Comparison of ENCODE assay signal across 8 cellular contexts in the genomic region with DNA sequence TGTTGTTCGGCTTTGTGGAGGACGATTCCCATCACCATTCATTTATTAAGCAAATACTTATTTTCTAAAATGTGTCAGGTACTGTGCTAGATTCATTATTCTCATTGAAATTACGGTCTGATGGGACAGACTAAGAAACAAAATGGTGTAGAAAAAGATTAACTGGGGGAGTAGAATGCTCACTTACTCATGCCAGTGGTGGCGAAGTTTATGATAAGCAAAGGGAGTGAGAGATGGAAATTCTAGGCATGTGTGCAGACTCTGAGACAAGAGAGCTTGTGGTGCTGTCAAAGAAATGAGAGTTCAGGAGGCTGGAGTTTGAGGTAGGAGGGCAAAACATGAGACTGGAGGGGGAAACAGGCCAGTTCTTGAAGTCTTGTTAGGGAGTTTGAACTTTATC. TPM values are rescaled to one million over a fixed set of nuclear protein-coding genes. Genes with fewer than 3 reads are reported as not detected.
DNase-seq lines count a peak whose midpoint lies in the region; ATAC-seq and TF ChIP-seq lines count a peak whose summit lies in the region.

No MANE protein-coding gene starts in this region.

- peak overlapping the region; percentile 63 for H3K4me3 ChIP-seq in suprapubic skin

- no peaks in the 10 kb centered on the region for H3K9me3 Mint-ChIP-seq in activated CD4-positive, alpha-beta T cell treated with anti-CD3 and anti-CD28 coated beads for 36 hours (ENCODE audit: low read depth)
- H3K9me3 Mint-ChIP-seq in activated T-helper 2 cell treated with anti-CD3 and anti-CD28 coated beads, Interferon-gamma antibody, Interleukin-2, Interleukin-4, amounts not matched to agents 10 μg/mL and 5 μg/mL and 100 μg/mL, durations not matched to agents 14 hours and 24 hours and 36 hours = no peaks in the 10 kb centered on the region

- H3K27ac Mint-ChIP-seq in activated CD4-positive, alpha-beta T cell treated with anti-CD3 and anti-CD28 coated beads for 36 hours = peak overlapping the region; percentile 80
- peak overlapping the region; percentile 47 for H3K27ac Mint-ChIP-seq in activated T-helper 2 cell treated with anti-CD3 and anti-CD28 coated beads, Interferon-gamma antibody, Interleukin-2, Interleukin-4, amounts not matched to agents 10 μg/mL and 5 μg/mL and 100 μg/mL, durations not matched to agents 14 hours and 24 hours and 36 hours

- CTCF ChIA-PET in activated CD4-positive, alpha-beta T cell treated with anti-CD3 and anti-CD28 coated beads for 36 hours (lab: Charles Lee) = no interaction called here
- CTCF ChIA-PET in HEK293T (lab: Yijun Ruan, JAX) = no interaction called here

- H3K9me3 ChIP-seq in suprapubic skin = no peaks in the 10 kb centered on the region

- H3K4me1 Mint-ChIP-seq in activated CD4-positive, alpha-beta T cell treated with anti-CD3 and anti-CD28 coated beads for 36 hours = peaks cover 41% of the 10 kb centered on the region
- peaks cover 38% of the 10 kb centered on the region for H3K4me1 Mint-ChIP-seq in activated T-helper 2 cell treated with anti-CD3 and anti-CD28 coated beads, Interferon-gamma antibody, Interleukin-2, Interleukin-4, amounts not matched to agents 10 μg/mL and 5 μg/mL and 100 μg/mL, durations not matched to agents 14 hours and 24 hours and 36 hours (ENCODE audit: low read depth)

- H3K27me3 ChIP-seq in suprapubic skin = no peaks in the 10 kb centered on the region

- H3K36me3 Mint-ChIP-seq in activated CD4-positive, alpha-beta T cell treated with anti-CD3 and anti-CD28 coated beads for 36 hours (ENCODE audit: low read depth) = peaks cover 37% of the 10 kb centered on the region
- H3K36me3 Mint-ChIP-seq in activated T-helper 2 cell treated with anti-CD3 and anti-CD28 coated beads, Interferon-gamma antibody, Interleukin-2, Interleukin-4, amounts not matched to agents 10 μg/mL and 5 μg/mL and 100 μg/mL, durations not matched to agents 14 hours and 24 hours and 36 hours (ENCODE audit: low read depth) = peaks cover 41% of the 10 kb centered on the region

- TF ChIP-seq POLR2A in suprapubic skin (IDR thresholded peaks at IDR 0.05) = no peak

- WGBS in suprapubic skin = 40% methylated on average over 4 of the region's 4 CpGs

- no peak for ATAC-seq in activated CD4-positive, alpha-beta T cell treated with anti-CD3 and anti-CD28 coated beads for 36 hours
- no peak for ATAC-seq in GM19452 (IDR thresholded peaks at IDR 0.05; ENCODE audit: unreplicated experiment)

- H3K27me3 Mint-ChIP-seq in activated CD4-positive, alpha-beta T cell treated with anti-CD3 and anti-CD28 coated beads for 36 hours = peaks cover 2% of the 10 kb centered on the region
- peaks cover 21% of the 10 kb centered on the region for H3K27me3 Mint-ChIP-seq in activated T-helper 2 cell treated with anti-CD3 and anti-CD28 coated beads, Interferon-gamma antibody, Interleukin-2, Interleukin-4, amounts not matched to agents 10 μg/mL and 5 μg/mL and 100 μg/mL, durations not matched to agents 14 hours and 24 hours and 36 hours (ENCODE audit: low read depth)

- peaks cover 26% of the 10 kb centered on the region for H3K36me3 ChIP-seq in suprapubic skin

- H3K27ac ChIP-seq in suprapubic skin = no peak overlapping the region

- H3K4me1 ChIP-seq in suprapubic skin = peaks cover 12% of the 10 kb centered on the region

- peak overlapping the region; percentile 85 for H3K4me3 Mint-ChIP-seq in activated CD4-positive, alpha-beta T cell treated with anti-CD3 and anti-CD28 coated beads for 36 hours
- peak overlapping the region; percentile 88 for H3K4me3 Mint-ChIP-seq in activated T-helper 2 cell treated with anti-CD3 and anti-CD28 coated beads, Interferon-gamma antibody, Interleukin-2, Interleukin-4, amounts not matched to agents 10 μg/mL and 5 μg/mL and 100 μg/mL, durations not matched to agents 14 hours and 24 hours and 36 hours (ENCODE audit: low read depth)

- intact Hi-C loops in activated CD4-positive, alpha-beta T cell treated with anti-CD3 and anti-CD28 coated beads for 36 hours (cut with DNase I, micrococcal nuclease) = loop anchor here (1.0 to 10.0 kb wide), 10 partner anchors 20 to 1229 kb away; a partner anchor contains a TSS
- intact Hi-C loops in activated T-helper 2 cell treated with anti-CD3 and anti-CD28 coated beads, Interferon-gamma antibody, Interleukin-2, Interleukin-4, amounts not matched to agents 10 μg/mL and 5 μg/mL and 100 μg/mL, durations not matched to agents 14 hours and 24 hours and 36 hours (cut with micrococcal nuclease) = loop anchor here (1.0 kb wide), 2 partner anchors 20 to 133 kb away; a partner anchor contains a TSS
- intact Hi-C loops in posterior cingulate gyrus (cut with DNase I) = loop anchor here (1.0 to 5.0 kb wide), 2 partner anchors 19 to 134 kb away; a partner anchor contains a TSS

- DNase-seq in activated CD4-positive, alpha-beta T cell treated with anti-CD3 and anti-CD28 coated beads for 36 hours = no peak
- no peak for DNase-seq in activated CD4-positive, alpha-beta T cell treated with anti-CD3 and anti-CD28 coated beads, Interleukin-2, amount 50 U/mL, for 4 hours
- DNase-seq in activated T-helper 2 cell treated with anti-CD3 and anti-CD28 coated beads, Interferon-gamma antibody, Interleukin-2, Interleukin-4, amounts not matched to agents 10 μg/mL and 5 μg/mL and 100 μg/mL, durations not matched to agents 14 hours and 24 hours and 36 hours (ENCODE audit: low spot score) = no peak
- DNase-seq in kidney tubule cell (ENCODE audit: low spot score) (peak; percentile 6), suprapubic skin (ENCODE audit: low spot score in 2 of 2) (no peak), HEK293T (ENCODE audit: extremely low spot score) (no peak), posterior cingulate gyrus (no peak)

- TF ChIP-seq EP300 in suprapubic skin (IDR thresholded peaks at IDR 0.05) = no peak

- POLR2A ChIA-PET in activated CD4-positive, alpha-beta T cell treated with anti-CD3 and anti-CD28 coated beads for 36 hours (lab: Charles Lee) = interaction anchor here (0.7 kb wide), 1 partner anchor 597 kb away, joined by 3 read pairs; no protein-coding TSS in a partner anchor
- POLR2A ChIA-PET in HEK293T (lab: Yijun Ruan, JAX) = no interaction called here

- TF ChIP-seq CTCF in suprapubic skin (IDR thresholded peaks at IDR 0.05) = no peak

TF ChIP-seq in HEK293T, 16 proteins besides CTCF, POLR2A, EP300 and RAD21:
- TF ChIP-seq SUZ12 (IDR thresholded peaks at IDR 0.05) = no peak
- no peak for TF ChIP-seq ELF4 (IDR thresholded peaks at IDR 0.05)
- TF ChIP-seq CTBP1 (IDR thresholded peaks at IDR 0.05; ENCODE audit: borderline replicate concordance) = no peak
- no peak for TF ChIP-seq SP1 (IDR thresholded peaks at IDR 0.05)
- no peak for TF ChIP-seq ARNT (IDR thresholded peaks at IDR 0.05)
- TF ChIP-seq ZNF384 (IDR thresholded peaks at IDR 0.05) = no peak
- TF ChIP-seq, protein P1, sequence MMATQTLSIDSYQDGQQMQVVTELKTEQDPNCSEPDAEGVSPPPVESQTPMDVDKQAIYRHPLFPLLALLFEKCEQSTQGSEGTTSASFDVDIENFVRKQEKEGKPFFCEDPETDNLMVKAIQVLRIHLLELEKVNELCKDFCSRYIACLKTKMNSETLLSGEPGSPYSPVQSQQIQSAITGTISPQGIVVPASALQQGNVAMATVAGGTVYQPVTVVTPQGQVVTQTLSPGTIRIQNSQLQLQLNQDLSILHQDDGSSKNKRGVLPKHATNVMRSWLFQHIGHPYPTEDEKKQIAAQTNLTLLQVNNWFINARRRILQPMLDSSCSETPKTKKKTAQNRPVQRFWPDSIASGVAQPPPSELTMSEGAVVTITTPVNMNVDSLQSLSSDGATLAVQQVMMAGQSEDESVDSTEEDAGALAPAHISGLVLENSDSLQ (IDR thresholded peaks at IDR 0.05) = no peak
- no peak for TF ChIP-seq L3MBTL2 (conservative IDR thresholded peaks at IDR 0.05)
- TF ChIP-seq TARDBP (IDR thresholded peaks at IDR 0.05) = no peak
- TF ChIP-seq FOXK2 (IDR thresholded peaks at IDR 0.05) = no peak
- TF ChIP-seq LEF1 (IDR thresholded peaks at IDR 0.05; ENCODE audit: borderline replicate concordance) = no peak
- TF ChIP-seq BHLHE40 (IDR thresholded peaks at IDR 0.05; ENCODE audit: borderline replicate concordance) = no peak
- no peak for TF ChIP-seq NFRKB (IDR thresholded peaks at IDR 0.05)
- no peak for TF ChIP-seq FOXA1 (IDR thresholded peaks at IDR 0.05)
- TF ChIP-seq FOXM1 (IDR thresholded peaks at IDR 0.05; ENCODE audit: borderline replicate concordance) = no peak
- TF ChIP-seq HDGF (IDR thresholded peaks at IDR 0.05; ENCODE audit: borderline replicate concordance) = no peak

RNA-seq across cellular contexts. Expression of a gene that starts 0.9 kb away (rescaled TPM):
- total RNA-seq in activated CD4-positive, alpha-beta T cell treated with anti-CD3 and anti-CD28 coated beads for 36 hours = 10 to 100 TPM; 32.6 to 38.1 TPM
- 40.6 and 41.9 TPM in 2 replicates for total RNA-seq in activated T-helper 2 cell treated with anti-CD3 and anti-CD28 coated beads, Interferon-gamma antibody, Interleukin-2, Interleukin-4, amounts not matched to agents 10 μg/mL and 5 μg/mL and 100 μg/mL, durations not matched to agents 14 hours and 24 hours and 36 hours
- total RNA-seq in suprapubic skin = 100 to 1,000 TPM in 1 of 4 donors, 10 to 100 TPM in 3; 71.4 to 106 (median 91.1) TPM

RNA-seq across cellular contexts. Expression of a gene that starts 19.1 kb away (rescaled TPM):
- total RNA-seq in activated CD4-positive, alpha-beta T cell treated with anti-CD3 and anti-CD28 coated beads for 36 hours = 10 to 100 TPM; 16.5 to 17.5 TPM
- 11.2 and 13.0 TPM in 2 replicates for total RNA-seq in activated T-helper 2 cell treated with anti-CD3 and anti-CD28 coated beads, Interferon-gamma antibody, Interleukin-2, Interleukin-4, amounts not matched to agents 10 μg/mL and 5 μg/mL and 100 μg/mL, durations not matched to agents 14 hours and 24 hours and 36 hours
- 10 to 100 TPM in 2 of 4 donors, 1 to 10 TPM in 2; 6.6 to 17.8 (median 9.2) TPM for total RNA-seq in suprapubic skin
